15 cellular contexts compared by ENCODE assay signal in the genomic region with DNA sequence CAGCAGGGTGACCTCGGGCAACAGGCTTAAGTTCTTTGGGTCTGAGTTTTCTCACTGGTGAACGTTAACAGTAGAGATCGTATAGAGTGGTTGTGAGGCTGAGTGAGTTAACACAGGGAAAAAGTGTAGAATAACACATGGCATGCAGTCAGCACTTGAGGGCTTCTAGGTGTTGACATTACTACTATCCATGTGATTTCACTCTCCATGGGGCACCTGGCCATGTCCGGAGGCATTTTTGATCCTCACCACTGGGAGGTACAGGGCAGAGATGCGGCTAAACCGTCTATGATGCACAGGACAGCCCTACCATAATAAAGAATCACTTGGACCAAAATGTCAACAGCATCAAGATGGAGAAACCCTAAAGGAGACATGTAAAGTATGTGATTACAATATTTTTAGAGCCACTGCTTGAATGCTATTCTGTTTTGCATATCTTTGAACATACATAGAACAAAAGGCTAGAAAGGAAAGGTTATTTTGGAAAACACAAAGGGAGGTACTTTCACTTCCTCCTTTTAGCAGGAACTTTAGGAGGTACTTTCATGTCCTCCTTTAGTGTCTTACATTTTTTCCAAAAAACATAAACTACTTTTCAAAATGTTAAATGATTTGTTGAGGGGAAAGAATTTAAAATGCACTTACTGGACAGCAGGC. TPM values are rescaled to one million over a fixed set of nuclear protein-coding genes. Genes with fewer than 3 reads are reported as not detected.
DNase-seq lines count a peak whose midpoint lies in the region; ATAC-seq and TF ChIP-seq lines count a peak whose summit lies in the region.
"Had no signal": no experiment of that assay in that cellular context is flagged by ENCODE, and none has a peak within 500 bp of the region (broad histone marks: within the 10 kb centered on the region; RNA-seq: fewer than 3 reads in every experiment).

No MANE protein-coding gene starts in this region.

- peaks cover 0 to 3% (median 0%) of the 10 kb centered on the region in 8 donors for H3K9me3 Mint-ChIP-seq in CD4-positive, alpha-beta memory T cell
- no peaks in the 10 kb centered on the region for H3K9me3 Mint-ChIP-seq in natural killer cell
- H3K9me3 Mint-ChIP-seq: activated CD4-positive, alpha-beta memory T cell treated with anti-CD3 and anti-CD28 coated beads for 36 hours; activated naive CD8-positive, alpha-beta T cell treated with anti-CD3 and anti-CD28 coated beads for 36 hours had no signal

- peak overlapping the region in 2 of 7 donors; percentile 30 to 49 for H3K27ac Mint-ChIP-seq in CD4-positive, alpha-beta memory T cell
- H3K27ac Mint-ChIP-seq in natural killer cell = peak overlapping the region in 1 of 2 donors; percentile 17
- H3K27ac Mint-ChIP-seq: activated CD4-positive, alpha-beta memory T cell treated with anti-CD3 and anti-CD28 coated beads for 36 hours had no signal

- POLR2A ChIA-PET in CD4-positive, alpha-beta memory T cell (lab: Charles Lee; ENCODE audit: partially characterized antibody) = no interaction called here

- in situ Hi-C loops in G401 (cut with HindIII; ENCODE audit: low sequenced_read_pairs) = no loop called here

- H3K36me3 Mint-ChIP-seq in CD4-positive, alpha-beta memory T cell = peaks cover 70 to 73% of the 10 kb centered on the region in 2 donors
- H3K36me3 Mint-ChIP-seq in natural killer cell = peaks cover 33% of the 10 kb centered on the region

- H3K4me3 Mint-ChIP-seq in CD4-positive, alpha-beta memory T cell = no peak overlapping the region
- no peak overlapping the region for H3K4me3 Mint-ChIP-seq in natural killer cell
- H3K4me3 Mint-ChIP-seq: activated CD4-positive, alpha-beta memory T cell treated with anti-CD3 and anti-CD28 coated beads for 36 hours; activated naive CD8-positive, alpha-beta T cell treated with anti-CD3 and anti-CD28 coated beads for 36 hours; naive thymus-derived CD8-positive, alpha-beta T cell had no signal

- CTCF ChIA-PET in CD4-positive, alpha-beta memory T cell (lab: Charles Lee; ENCODE audit: partially characterized antibody) = no interaction called here

- peaks cover 38 to 74% (median 68%) of the 10 kb centered on the region in 4 donors for H3K4me1 ChIP-seq in esophagus muscularis mucosa
- no peaks in the 10 kb centered on the region for H3K4me1 ChIP-seq in CD4-positive, alpha-beta memory T cell (ENCODE audit: insufficient read depth, low read length)

- peak overlapping the region; percentile 48 to 87 (median 73) for H3K27ac ChIP-seq in esophagus muscularis mucosa (replicated peaks in 1 of 4)
- no peak overlapping the region for H3K27ac ChIP-seq in CD4-positive, alpha-beta memory T cell (ENCODE audit: low read depth, low read length)
- H3K27ac ChIP-seq: colonic mucosa, KMS-11 had no signal

- no peak overlapping the region for H3K4me3 ChIP-seq in esophagus muscularis mucosa
- H3K4me3 ChIP-seq in CD4-positive, alpha-beta memory T cell (ENCODE audit: low read length in 2 of 2) = no peak overlapping the region
- H3K4me3 ChIP-seq: colonic mucosa had no signal

- no peaks in the 10 kb centered on the region for H3K27me3 ChIP-seq in esophagus muscularis mucosa
- H3K27me3 ChIP-seq in CD4-positive, alpha-beta memory T cell (ENCODE audit: insufficient read depth, low read length) = no peaks in the 10 kb centered on the region
- H3K27me3 ChIP-seq: colonic mucosa had no signal

- no peak for TF ChIP-seq EP300 in esophagus muscularis mucosa (IDR thresholded peaks at IDR 0.05)

- DNase-seq in CD1c-positive myeloid dendritic cell (ENCODE audit: extremely low spot score) = peak; percentile 64
- peak; percentile 20 for DNase-seq in GM20000 (ENCODE audit: low spot score)
- DNase-seq in NCI-H2029 treated with DMSO at 0.1 percent for 48 hours (lab: John Stamatoyannopoulos, UW) = peak; percentile 31
- DNase-seq in esophagus muscularis mucosa (ENCODE audit: extremely low spot score) = no peak
- DNase-seq in CD4-positive, alpha-beta memory T cell = no peak
- DNase-seq in G401 (ENCODE audit: low spot score) = no peak
- no peak for DNase-seq in natural killer cell
- DNase-seq: activated CD4-positive, alpha-beta memory T cell treated with anti-CD3 and anti-CD28 coated beads for 36 hours; activated naive CD8-positive, alpha-beta T cell treated with anti-CD3 and anti-CD28 coated beads for 36 hours; Calu3; colonic mucosa; naive thymus-derived CD8-positive, alpha-beta T cell; NCI-H526 treated with DMSO at 0.1 percent for 48 hours had no signal

- 79% methylated on average over 6 of the region's 6 CpGs for WGBS in esophagus muscularis mucosa

- H3K9me3 ChIP-seq in esophagus muscularis mucosa = no peaks in the 10 kb centered on the region
- H3K9me3 ChIP-seq in CD4-positive, alpha-beta memory T cell (ENCODE audit: control insufficient read depth in 1 of 2, low read length in 2 of 2) = no peaks in the 10 kb centered on the region
- H3K9me3 ChIP-seq: colonic mucosa had no signal

- TF ChIP-seq POLR2A in esophagus muscularis mucosa (IDR thresholded peaks at IDR 0.05; ENCODE audit: low read depth) = no peak

- intact Hi-C loops in esophagus muscularis mucosa (cut with DNase I) (loop anchor here (5.0 kb wide), 1 partner anchor 33 kb away; no protein-coding TSS in a partner anchor), natural killer cell (cut with micrococcal nuclease) (no loop called here)
- intact Hi-C loops in CD4-positive, alpha-beta memory T cell (cut with micrococcal nuclease) = no loop called here

- H3K36me3 ChIP-seq in esophagus muscularis mucosa = peaks cover 26 to 93% (median 47%) of the 10 kb centered on the region in 4 donors
- H3K36me3 ChIP-seq in CD4-positive, alpha-beta memory T cell (ENCODE audit: insufficient read depth, low read length) = peaks cover 22% of the 10 kb centered on the region
- H3K36me3 ChIP-seq: colonic mucosa had no signal

- TF ChIP-seq CTCF in GM20000 (IDR thresholded peaks at IDR 0.05; ENCODE audit: extremely low read depth, missing control alignments) = no peak
- no peak for TF ChIP-seq CTCF in esophagus muscularis mucosa (IDR thresholded peaks at IDR 0.05)
- TF ChIP-seq CTCF in natural killer cell (IDR thresholded peaks at IDR 0.05) = no peak

- H3K27me3 Mint-ChIP-seq in CD4-positive, alpha-beta memory T cell = no peaks in the 10 kb centered on the region
- H3K27me3 Mint-ChIP-seq in natural killer cell (ENCODE audit: low read depth in 2 of 2) = no peaks in the 10 kb centered on the region
- H3K27me3 Mint-ChIP-seq: activated CD4-positive, alpha-beta memory T cell treated with anti-CD3 and anti-CD28 coated beads for 36 hours; activated naive CD8-positive, alpha-beta T cell treated with anti-CD3 and anti-CD28 coated beads for 36 hours; naive thymus-derived CD8-positive, alpha-beta T cell had no signal

- ATAC-seq in natural killer cell = no peak
- ATAC-seq in HG03139 (IDR thresholded peaks at IDR 0.05; ENCODE audit: unreplicated experiment) = no peak
- ATAC-seq: naive thymus-derived CD8-positive, alpha-beta T cell had no signal

- peaks cover 0 to 3% (median 0%) of the 10 kb centered on the region in 4 donors for H3K4me1 Mint-ChIP-seq in CD4-positive, alpha-beta memory T cell
- H3K4me1 Mint-ChIP-seq in natural killer cell = peaks cover 5 to 13% of the 10 kb centered on the region in 2 donors

RNA-seq across cellular contexts. Expression of a gene that starts 44.3 kb away (rescaled TPM):
- total RNA-seq in esophagus muscularis mucosa = 10 to 100 TPM; 11.6 to 22.0 (median 13.0) TPM
- total RNA-seq in CD4-positive, alpha-beta memory T cell = 10 to 100 TPM; 20.7 to 21.3 TPM
- polyA plus RNA-seq in CD4-positive, alpha-beta memory T cell = 1 to 10 TPM; 5.3 to 7.3 TPM
- 3.6 and 4.2 TPM in 2 replicates for total RNA-seq in G401 (2014; rRNA removed; shearing (Covaris generic))
- total RNA-seq in natural killer cell = 10 to 100 TPM; 28.2 to 32.4 (median 31.2) TPM

Comparison
In these comparisons a context has a peak if more than half of its experiments do, and no peak if none do; other contexts are left out.
1. DNase-seq: peak in CD1c-positive myeloid dendritic cell (single experiment), GM20000 (single experiment) and NCI-H2029 treated with DMSO at 0.1 percent for 48 hours (single experiment); none in esophagus muscularis mucosa (single experiment), CD4-positive, alpha-beta memory T cell (0 of 5), G401 (single experiment) and natural killer cell (single experiment).